ENCODE assay signal across 8 cellular contexts in genomic region chr6:124870611-124871201, GRCh38.
A peak's percentile ranks its signal among the peaks of the same experiment; 100 is the strongest.
DNase-seq lines count a peak whose midpoint lies in the region; ATAC-seq and TF ChIP-seq lines count a peak whose summit lies in the region.

No MANE protein-coding gene starts in this region.

- H3K36me3 ChIP-seq in tibial nerve, result no peaks in the 10 kb centered on the region

- H3K9me3 ChIP-seq in tibial nerve, result no peaks in the 10 kb centered on the region

- TF ChIP-seq POLR2A in tibial nerve (IDR thresholded peaks at IDR 0.05), result no peak

- no peak overlapping the region for H3K27ac ChIP-seq in tibial nerve

- no peak overlapping the region for H3K4me3 Mint-ChIP-seq in activated naive CD8-positive, alpha-beta T cell treated with anti-CD3 and anti-CD28 coated beads, Interleukin-2, amount 50 U/mL, for 24 hours
- no peak overlapping the region for H3K4me3 Mint-ChIP-seq in activated naive CD4-positive, alpha-beta T cell treated with anti-CD3 and anti-CD28 coated beads for 36 hours

- no peaks in the 10 kb centered on the region for H3K27me3 Mint-ChIP-seq in activated naive CD8-positive, alpha-beta T cell treated with anti-CD3 and anti-CD28 coated beads, Interleukin-2, amount 50 U/mL, for 24 hours
- no peaks in the 10 kb centered on the region for H3K27me3 Mint-ChIP-seq in activated naive CD4-positive, alpha-beta T cell treated with anti-CD3 and anti-CD28 coated beads for 36 hours (ENCODE audit: low read depth)

- no peaks in the 10 kb centered on the region for H3K4me1 Mint-ChIP-seq in activated naive CD8-positive, alpha-beta T cell treated with anti-CD3 and anti-CD28 coated beads, Interleukin-2, amount 50 U/mL, for 24 hours
- H3K4me1 Mint-ChIP-seq in activated naive CD4-positive, alpha-beta T cell treated with anti-CD3 and anti-CD28 coated beads for 36 hours (ENCODE audit: low read depth), result no peaks in the 10 kb centered on the region

- H3K4me3 ChIP-seq in foreskin fibroblast (ENCODE audit: low read depth in 1 of 2, low read length in 2 of 2) (no peak overlapping the region), tibial nerve (no peak overlapping the region)

- CTCF ChIA-PET in activated naive CD4-positive, alpha-beta T cell treated with anti-CD3 and anti-CD28 coated beads for 36 hours (lab: Charles Lee), result interaction anchor here (0.8 to 8.3 kb wide), 6 partner anchors 188 to 252 kb away, joined by 3 to 82 read pairs (median 5); no protein-coding TSS in a partner anchor

- H3K36me3 Mint-ChIP-seq in activated naive CD8-positive, alpha-beta T cell treated with anti-CD3 and anti-CD28 coated beads, Interleukin-2, amount 50 U/mL, for 24 hours (ENCODE audit: low read depth), result no peaks in the 10 kb centered on the region
- H3K36me3 Mint-ChIP-seq in activated naive CD4-positive, alpha-beta T cell treated with anti-CD3 and anti-CD28 coated beads for 36 hours (ENCODE audit: low read depth), result no peaks in the 10 kb centered on the region

- no peaks in the 10 kb centered on the region for H3K9me3 Mint-ChIP-seq in activated naive CD8-positive, alpha-beta T cell treated with anti-CD3 and anti-CD28 coated beads, Interleukin-2, amount 50 U/mL, for 24 hours
- H3K9me3 Mint-ChIP-seq in activated naive CD4-positive, alpha-beta T cell treated with anti-CD3 and anti-CD28 coated beads for 36 hours, result no peaks in the 10 kb centered on the region

- TF ChIP-seq CTCF in foreskin fibroblast (IDR thresholded peaks at IDR 0.05; ENCODE audit: low read depth, low read length), result peak; percentile 51
- peak; percentile 46 to 78 (median 68) for TF ChIP-seq CTCF in tibial nerve (IDR thresholded peaks at IDR 0.05)

- intact Hi-C loops in activated naive CD4-positive, alpha-beta T cell treated with anti-CD3 and anti-CD28 coated beads for 36 hours (cut with micrococcal nuclease), result loop anchor here (1.0 to 5.0 kb wide), 3 partner anchors 244 to 882 kb away; no protein-coding TSS in a partner anchor

- ATAC-seq in activated naive CD8-positive, alpha-beta T cell treated with anti-CD3 and anti-CD28 coated beads, Interleukin-2, amount 50 U/mL, for 24 hours, result no peak

- H3K27me3 ChIP-seq in tibial nerve, result no peaks in the 10 kb centered on the region

- WGBS in tibial nerve, 2 donors, result 17 to 34% methylated on average over 2 of the region's 2 CpGs

- H3K27ac Mint-ChIP-seq in activated naive CD8-positive, alpha-beta T cell treated with anti-CD3 and anti-CD28 coated beads, Interleukin-2, amount 50 U/mL, for 24 hours, result no peak overlapping the region
- no peak overlapping the region for H3K27ac Mint-ChIP-seq in activated naive CD4-positive, alpha-beta T cell treated with anti-CD3 and anti-CD28 coated beads for 36 hours

- no peak for TF ChIP-seq EP300 in tibial nerve (IDR thresholded peaks at IDR 0.05)

- DNase-seq in NOMO-1 treated with DMSO at 0.1 percent for 48 hours (lab: John Stamatoyannopoulos, UW; ENCODE audit: unreplicated experiment), result peak; percentile 5
- DNase-seq in NOMO-1 treated with dmso at 0.1 percent for 144 hours (lab: John Stamatoyannopoulos, UW; ENCODE audit: unreplicated experiment), result no peak
- DNase-seq in RKO (ENCODE audit: low spot score), result peak; percentile 55
- DNase-seq in foreskin fibroblast, result peak; percentile 25 to 69
- DNase-seq in tibial nerve (ENCODE audit: low spot score in 2 of 2), result no peak
- no peak for DNase-seq in activated naive CD8-positive, alpha-beta T cell treated with anti-CD3 and anti-CD28 coated beads, Interleukin-2, amount 50 U/mL, for 24 hours
- DNase-seq in NCI-H1048 (lab: John Stamatoyannopoulos, UW), result no peak
- DNase-seq in activated naive CD4-positive, alpha-beta T cell treated with anti-CD3 and anti-CD28 coated beads for 36 hours, result no peak

- H3K4me1 ChIP-seq in tibial nerve, result no peaks in the 10 kb centered on the region

Comparison
In these comparisons a context has a peak if more than half of its experiments do, and no peak if none do; other contexts are left out.
1. DNase-seq: peak in NOMO-1 treated with DMSO at 0.1 percent for 48 hours (single experiment), RKO (single experiment) and foreskin fibroblast (2 of 2); none in NOMO-1 treated with dmso at 0.1 percent for 144 hours (single experiment), tibial nerve (0 of 2), activated naive CD8-positive, alpha-beta T cell treated with anti-CD3 and anti-CD28 coated beads, Interleukin-2, amount 50 U/mL, for 24 hours (single experiment), NCI-H1048 (single experiment) and activated naive CD4-positive, alpha-beta T cell treated with anti-CD3 and anti-CD28 coated beads for 36 hours (single experiment).